18 cellular contexts compared by ENCODE assay signal in the genomic region with DNA sequence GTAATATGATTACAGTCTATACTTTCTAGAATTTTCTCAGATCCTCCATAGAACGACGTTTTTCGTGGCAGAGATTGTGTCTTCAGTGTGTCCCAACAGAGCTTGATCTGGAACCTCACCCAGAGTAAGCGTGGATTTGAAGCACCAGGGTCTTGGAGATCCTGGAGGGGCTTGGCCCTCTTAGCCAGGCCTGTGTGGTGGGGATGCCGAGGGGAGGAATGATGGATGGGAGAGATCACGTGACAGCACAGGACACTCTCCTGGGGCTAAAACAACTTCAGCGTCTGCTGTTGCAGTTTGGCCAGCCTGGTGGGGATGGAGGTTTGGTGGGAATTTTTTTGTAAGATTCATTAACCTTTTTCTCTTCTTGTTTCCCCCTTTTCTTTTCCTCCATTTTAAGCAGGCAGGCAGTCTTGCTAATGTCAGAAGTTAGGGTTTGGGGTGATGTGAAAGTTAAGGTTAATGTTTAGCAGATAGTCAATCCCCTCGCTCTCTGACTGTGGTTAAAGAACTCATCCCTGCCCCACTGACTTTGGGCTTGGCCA.
"Had no signal": no experiment of that assay in that cellular context is flagged by ENCODE, and none has a peak within 500 bp of the region (broad histone marks: within the 10 kb centered on the region; RNA-seq: fewer than 3 reads in every experiment).

No MANE protein-coding gene starts in this region.

- H3K4me2 ChIP-seq: KMS-11 had no signal

- H3K4me1 ChIP-seq: SJSA1 had no signal

- H3K36me3 ChIP-seq: SJSA1 had no signal

- H3K9me3 ChIP-seq: SJSA1 had no signal

- DNase-seq: IMR-90, Kasumi-1, MM.1S, NCI-H1436, NCI-H1694, NCI-H187 treated with DMSO at 0.1 percent for 48 hours, NCI-H2029 treated with DMSO at 0.1 percent for 48 hours, NCI-H2171 treated with DMSO at 0.1 percent for 48 hours, NCI-H510A, NCI-H524 treated with DMSO at 0.1 percent for 48 hours, NCI-H774, Right ventricle myocardium superior, RPMI8226, SIG-M5 had no signal

- FAIRE-seq: RCC 7860 had no signal

- H3K4me3 ChIP-seq: SJSA1, SK-N-MC had no signal

- H3K27ac ChIP-seq: KMS-11, SJSA1, SK-N-MC had no signal

- H3K9ac ChIP-seq: KMS-11 had no signal
